Comparison of ENCODE assay signal across 10 cellular contexts in genomic region chr7:13117103-13117502, GRCh38.
DNase-seq lines count a peak whose midpoint lies in the region; ATAC-seq, FAIRE-seq and TF ChIP-seq lines count a peak whose summit lies in the region.
"Had no signal": no experiment of that assay in that cellular context is flagged by ENCODE, and none has a peak within 500 bp of the region (broad histone marks: within the 10 kb centered on the region; RNA-seq: fewer than 3 reads in every experiment).

No MANE protein-coding gene starts in this region.

- TF ChIP-seq POLR2A in HCT116 (IDR thresholded peaks at IDR 0.05; ENCODE audit: borderline replicate concordance, extremely low read depth, insufficient read depth, insufficient read length) (no peak), HepG2 (IDR thresholded peaks at IDR 0.05; ENCODE audit: insufficient read depth in 1 of 2, low read depth in 2 of 2, low read length in 2 of 2) (no peak)

- 0% methylated on average over 2 of the region's 2 CpGs for WGBS in HepG2 (ENCODE audit: low lambda C conversion rate)

- DNase-seq in BE2C = no peak
- peak; percentile 18 for DNase-seq in HCT116 (ENCODE audit: low read depth, low spot score)
- no peak for DNase-seq in astrocyte of the cerebellum (ENCODE audit: low read depth)
- DNase-seq in HepG2 (ENCODE audit: low spot score) = peak; percentile 35
- no peak for DNase-seq in GDM1 (lab: John Stamatoyannopoulos, UW)
- DNase-seq: activated CD8-positive, alpha-beta memory T cell treated with anti-CD3 and anti-CD28 coated beads, Interleukin-2, amount 50 U/mL, for 48 hours; substantia nigra had no signal

- intact Hi-C loops in HCT116 (cut with micrococcal nuclease) = loop anchor here (1.0 to 5.0 kb wide), 3 partner anchors 75 to 475 kb away; partner anchors contain the start of gene ARL4A
- intact Hi-C loops in HepG2 (cut with micrococcal nuclease; ENCODE audit: unreplicated experiment) = loop anchor here (1.0 to 10.0 kb wide), 6 partner anchors 100 to 592 kb away; partner anchors contain the start of gene ARL4A

- H3K27me3 ChIP-seq in BE2C = no peaks in the 10 kb centered on the region; the same call in 1 of the 2 replicates
- H3K27me3 ChIP-seq in HCT116 (ENCODE audit: insufficient read depth, low read length) = no peaks in the 10 kb centered on the region
- no peaks in the 10 kb centered on the region for H3K27me3 ChIP-seq in HepG2 (ENCODE audit: control insufficient read depth in 1 of 2, insufficient read depth in 2 of 2, low read length in 2 of 2)

- H3K27ac ChIP-seq in HCT116 (ENCODE audit: low read depth, low read length) (no peak overlapping the region), HepG2 (ENCODE audit: extremely low read length, insufficient read depth, low read length) (no peak overlapping the region)

- RAD21 ChIA-PET in HCT116 (lab: Charles Lee; ENCODE audit: low non-redundant PET in 1 of 2, low total read pairs in 2 of 2, uncharacterized antibody in 2 of 2, unreplicated experiment in 2 of 2) = interaction anchor here in 1 of 2 experiments (2.0 kb wide), 1 partner anchor 430 kb away, joined by 6 read pairs; the partner anchor contains the start of gene ARL4A

- POLR2A ChIA-PET in HCT116 (lab: Charles Lee) = no interaction called here
- POLR2A ChIA-PET in HepG2 (lab: Yijun Ruan, JAX) = no interaction called here

- H3K4me2 ChIP-seq in HCT116 (ENCODE audit: low read length) (no peak overlapping the region), HepG2 (ENCODE audit: low read depth, low read length) (no peak overlapping the region)

- in situ Hi-C loops in astrocyte of the cerebellum (cut with HindIII; ENCODE audit: low sequenced_read_pairs) = no loop called here
- in situ Hi-C loops in HepG2 (cut with HindIII; ENCODE audit: extremely low pct_ligation_motif_present, low pct_unique_long_range_greater_than_20kb) = loop anchor here (25.0 kb wide), 1 partner anchor 430 kb away; the partner anchor contains the start of gene ARL4A

- H3K79me2 ChIP-seq in HCT116 (ENCODE audit: insufficient read depth, low read length) = no peaks in the 10 kb centered on the region
- H3K79me2 ChIP-seq in HepG2 (ENCODE audit: insufficient read depth, low read length) = no peaks in the 10 kb centered on the region

- TF ChIP-seq RAD21 in HCT116 (IDR thresholded peaks at IDR 0.05; ENCODE audit: low read depth) (peak; percentile 89), HepG2 (CRISPR knock-in tag; IDR thresholded peaks at IDR 0.05) (peak; percentile 65; the same call in 1 of the 2 replicates)

- H3K4me1 ChIP-seq in BE2C (no peaks in the 10 kb centered on the region), HCT116 (ENCODE audit: control insufficient read depth in 1 of 2, insufficient read depth in 2 of 2, low read length in 2 of 2) (peaks cover 0 to 11% of the 10 kb centered on the region in 2 experiments; a peak in 1 of 4 replicates), HepG2 (ENCODE audit: insufficient read depth, low read length) (peaks cover 10% of the 10 kb centered on the region; the same call in 1 of the 2 replicates)

- ATAC-seq in HCT116 (peak; percentile 80), HepG2 (peak; percentile 69), HG03280 (IDR thresholded peaks at IDR 0.05; ENCODE audit: unreplicated experiment) (no peak), HG03571 (IDR thresholded peaks at IDR 0.05; ENCODE audit: unreplicated experiment) (no peak)
- ATAC-seq in activated CD4-positive, CD25-positive, alpha-beta regulatory T cell treated with anti-CD3 and anti-CD28 coated beads, Interleukin-2, amount 50 U/mL, for 24 hours = no peak

- TF ChIP-seq EP300 in HepG2 (IDR thresholded peaks at IDR 0.05; ENCODE audit: low read depth in 2 of 2, low read length in 2 of 2) (no peak), HepG2 (CRISPR knock-in tag; IDR thresholded peaks at IDR 0.05; ENCODE audit: borderline replicate concordance) (no peak)

- TF ChIP-seq CTCF in BE2C (IDR thresholded peaks at IDR 0.05; ENCODE audit: low read depth, low read length) (0 out of 2 replicates have a peak, but pooled peaks have one; percentile 20), HCT116 (IDR thresholded peaks at IDR 0.05 in 2 of 3, conservative IDR thresholded peaks at IDR 0.05 in 1 of 3; ENCODE audit: borderline replicate concordance in 1 of 3, insufficient read depth in 1 of 3, low read depth in 2 of 3, low read length in 2 of 3) (peak; percentile 59 to 72 (median 67); a peak in 5 of 6 replicates), astrocyte of the cerebellum (IDR thresholded peaks at IDR 0.05; ENCODE audit: low read depth, low read length, missing control alignments) (peak; percentile 55), HepG2 (CRISPR knock-in tag; IDR thresholded peaks at IDR 0.05) (peak; percentile 70)

- H3K36me3 ChIP-seq in BE2C (no peaks in the 10 kb centered on the region), HCT116 (ENCODE audit: control insufficient read depth in 1 of 2, insufficient read depth in 2 of 2, low read length in 2 of 2) (no peaks in the 10 kb centered on the region), HepG2 (replicated peaks in 1 of 2; ENCODE audit: control insufficient read depth in 1 of 2, insufficient read depth in 2 of 2, low read length in 2 of 2) (no peaks in the 10 kb centered on the region)

- CTCF ChIA-PET in HCT116 (lab: Charles Lee) (interaction anchor here (0.9 to 5.4 kb wide), 4 partner anchors 10 to 431 kb away, joined by 4 to 28 read pairs (median 4); partner anchors contain the start of gene ARL4A), HepG2 (lab: Yijun Ruan, JAX; ENCODE audit: low intra/inter-chr PET ratio, low total read pairs) (interaction anchor here (0.8 to 1.9 kb wide), 3 partner anchors 429 to 478 kb away, joined by 3 to 7 read pairs (median 4); partner anchors contain the start of gene ARL4A)

- H3K9me2 ChIP-seq in HCT116 (ENCODE audit: insufficient read depth) = no peaks in the 10 kb centered on the region

- H3K9me3 ChIP-seq in BE2C = no peaks in the 10 kb centered on the region
- H3K9me3 ChIP-seq in HCT116 (ENCODE audit: control insufficient read depth in 1 of 2, insufficient read depth in 1 of 2, low read depth in 1 of 2, low read length in 2 of 2) = no peaks in the 10 kb centered on the region
- H3K9me3 ChIP-seq in HepG2 (ENCODE audit: low read length) = no peaks in the 10 kb centered on the region

- H3K9ac ChIP-seq in HCT116 (ENCODE audit: low read length) = no peak overlapping the region
- H3K9ac ChIP-seq in HepG2 (ENCODE audit: insufficient read depth, low read depth, low read length) = no peak overlapping the region

- FAIRE-seq in HepG2 (lab: Jason Lieb, UNC) = no peak

- peak overlapping the region; percentile 49 for H2AFZ ChIP-seq in HCT116 (ENCODE audit: low read depth, low read length, poor library complexity, severe bottlenecking)
- H2AFZ ChIP-seq in HepG2 (ENCODE audit: low read length) = no peak overlapping the region

- H3K4me3 ChIP-seq in BE2C (ENCODE audit: low read depth, low read length) (no peak overlapping the region), HCT116 (replicated peaks in 1 of 2; ENCODE audit: low read depth in 1 of 2, low read length in 2 of 2) (no peak overlapping the region), astrocyte of the cerebellum (ENCODE audit: low read depth, low read length) (no peak overlapping the region), HepG2 (replicated peaks in 1 of 3; ENCODE audit: insufficient read depth in 1 of 3, low read depth in 2 of 3, low read length in 3 of 3) (no peak overlapping the region)

- H4K20me1 ChIP-seq in HCT116 (ENCODE audit: insufficient read depth) = no peaks in the 10 kb centered on the region
- no peaks in the 10 kb centered on the region for H4K20me1 ChIP-seq in HepG2 (ENCODE audit: insufficient read depth, low read length)

- BruUV-seq in HCT116 (replicated peaks; lab: Mats Ljungman, UMichigan) (no TSS peak), HepG2 (replicated peaks; lab: Mats Ljungman, UMichigan) (no TSS peak)

TF ChIP-seq in HepG2, 621 proteins besides CTCF, POLR2A, EP300 and RAD21 (continues in another document):
- peak; percentile 75 for TF ChIP-seq SMC3 (IDR thresholded peaks at IDR 0.05; ENCODE audit: low read length)
- TF ChIP-seq STAG1 (CRISPR knock-in tag; IDR thresholded peaks at IDR 0.05) = peak; percentile 85
- no peak for TF ChIP-seq REPIN1 (CRISPR knock-in tag; IDR thresholded peaks at IDR 0.05; ENCODE audit: borderline replicate concordance, low read depth)
- TF ChIP-seq ZHX2 (IDR thresholded peaks at IDR 0.05; ENCODE audit: low read depth) = no peak
- TF ChIP-seq ZHX2 (CRISPR knock-in tag; IDR thresholded peaks at IDR 0.05; ENCODE audit: borderline replicate concordance) = no peak

Comparison
In these comparisons a context has a peak if more than half of its experiments do, and no peak if none do; other contexts are left out.
1. DNase-seq: peak in HCT116 (single experiment) and HepG2 (single experiment); none in BE2C (single experiment), astrocyte of the cerebellum (single experiment) and GDM1 (single experiment).
2. CTCF ChIP-seq: peak in every context shown above with its lines; median percentile 70 in HepG2; 67 in HCT116; 55 in astrocyte of the cerebellum; 20 in BE2C.
3. ATAC-seq: peak in HCT116 (single experiment) and HepG2 (single experiment); none in activated CD4-positive, CD25-positive, alpha-beta regulatory T cell treated with anti-CD3 and anti-CD28 coated beads, Interleukin-2, amount 50 U/mL, for 24 hours (0 of 2), HG03280 (single experiment) and HG03571 (single experiment).